ENCODE assay signal across 13 cellular contexts in genomic region chr1:147676306-147677085, GRCh38. TPM values are rescaled to one million over a fixed set of nuclear protein-coding genes. Genes with fewer than 3 reads are reported as not detected.
A peak's percentile ranks its signal among the peaks of the same experiment; 100 is the strongest.
DNase-seq lines count a peak whose midpoint lies in the region; ATAC-seq and TF ChIP-seq lines count a peak whose summit lies in the region.
"Had no signal": no experiment of that assay in that cellular context is flagged by ENCODE, and none has a peak within 500 bp of the region (broad histone marks: within the 10 kb centered on the region; RNA-seq: fewer than 3 reads in every experiment).

No MANE protein-coding gene starts in this region.

- BruUV-seq in MCF 10A (replicated peaks; lab: Mats Ljungman, UMichigan) = no TSS peak

- no peaks in the 10 kb centered on the region for H3K36me3 ChIP-seq in breast epithelium
- no peaks in the 10 kb centered on the region for H3K36me3 ChIP-seq in prostate gland
- no peaks in the 10 kb centered on the region for H3K36me3 ChIP-seq in heart left ventricle
- H3K36me3 ChIP-seq: thyroid gland had no signal

- CTCF ChIA-PET in MCF 10A (lab: Yijun Ruan, JAX) (interaction anchor here (0.6 to 1.8 kb wide), 7 partner anchors 13 to 227 kb away, joined by 3 to 7 read pairs (median 4); no protein-coding TSS in a partner anchor), WTC11 (lab: Charles Lee) (interaction anchor here (0.6 kb wide), 1 partner anchor 11 kb away, joined by 3 read pairs; no protein-coding TSS in a partner anchor)

- H3K9me3 Mint-ChIP-seq in MCF 10A (ENCODE audit: unreplicated experiment) (peaks cover 12% of the 10 kb centered on the region), WTC11 (peaks cover 35% of the 10 kb centered on the region), type B pancreatic cell (no peaks in the 10 kb centered on the region)

- peak overlapping the region in 1 of 2 donors; percentile 32 for H3K27ac ChIP-seq in breast epithelium
- H3K27ac ChIP-seq in foreskin keratinocyte = peak overlapping the region; percentile 5
- H3K27ac ChIP-seq in prostate gland = no peak overlapping the region
- H3K27ac ChIP-seq in heart left ventricle = no peak overlapping the region
- H3K27ac ChIP-seq: thyroid gland had no signal

- no peaks in the 10 kb centered on the region for H3K27me3 ChIP-seq in breast epithelium
- H3K27me3 ChIP-seq in foreskin keratinocyte = no peaks in the 10 kb centered on the region
- H3K27me3 ChIP-seq in prostate gland (replicated peaks; ENCODE audit: insufficient read depth) = no peaks in the 10 kb centered on the region
- H3K27me3 ChIP-seq in heart left ventricle = no peaks in the 10 kb centered on the region
- H3K27me3 ChIP-seq: thyroid gland had no signal

- H3K36me3 Mint-ChIP-seq in MCF 10A (ENCODE audit: insufficient read depth, unreplicated experiment) (no peaks in the 10 kb centered on the region), WTC11 (peaks cover 27% of the 10 kb centered on the region), type B pancreatic cell (no peaks in the 10 kb centered on the region)

- H3K4me3 ChIP-seq in breast epithelium (no peak overlapping the region), prostate gland (no peak overlapping the region), heart left ventricle (no peak overlapping the region)
- H3K4me3 ChIP-seq: thyroid gland had no signal

- H3K4me1 Mint-ChIP-seq in MCF 10A (ENCODE audit: insufficient read depth, unreplicated experiment) (peaks cover 20% of the 10 kb centered on the region), WTC11 (peaks cover 14% of the 10 kb centered on the region), type B pancreatic cell (ENCODE audit: unreplicated experiment) (peaks cover 18% of the 10 kb centered on the region)

- 37% methylated on average over 4 of the region's 4 CpGs for WGBS in prostate gland
- 49 to 67% (median 55%) methylated on average over 4 of the region's 4 CpGs for WGBS in heart left ventricle, 4 donors

- intact Hi-C loops in MCF 10A (cut with micrococcal nuclease) = no loop called here
- intact Hi-C loops in breast epithelium (cut with DNase I; ENCODE audit: low total_unique reads) = no loop called here
- intact Hi-C loops in prostate gland (cut with DNase I) = no loop called here
- intact Hi-C loops in heart left ventricle (cut with DNase I) = no loop called here

- H3K27me3 Mint-ChIP-seq in MCF 10A (ENCODE audit: insufficient read depth, unreplicated experiment) (no peaks in the 10 kb centered on the region), WTC11 (ENCODE audit: low read depth) (peaks cover 4% of the 10 kb centered on the region; the same call in 1 of the 2 replicates), type B pancreatic cell (peaks cover 3% of the 10 kb centered on the region)

- H3K4me3 Mint-ChIP-seq in MCF 10A (ENCODE audit: unreplicated experiment) = no peak overlapping the region
- no peak overlapping the region for H3K4me3 Mint-ChIP-seq in WTC11
- no peak overlapping the region for H3K4me3 Mint-ChIP-seq in type B pancreatic cell
- H3K4me3 Mint-ChIP-seq: activated CD8-positive, alpha-beta T cell treated with anti-CD3 and anti-CD28 coated beads for 36 hours had no signal

- H3K4me1 ChIP-seq in breast epithelium (no peaks in the 10 kb centered on the region), foreskin keratinocyte (peaks cover 14% of the 10 kb centered on the region), prostate gland (replicated peaks) (no peaks in the 10 kb centered on the region), heart left ventricle (no peaks in the 10 kb centered on the region)
- H3K4me1 ChIP-seq: thyroid gland had no signal

- TF ChIP-seq POLR2A in breast epithelium (IDR thresholded peaks at IDR 0.05) (no peak), prostate gland (IDR thresholded peaks at IDR 0.05) (no peak), heart left ventricle (IDR thresholded peaks at IDR 0.05) (no peak)

- POLR2A ChIA-PET in MCF 10A (lab: Yijun Ruan, JAX) (interaction anchor here (1.5 kb wide), 1 partner anchor 11 kb away, joined by 3 read pairs; no protein-coding TSS in a partner anchor), WTC11 (lab: Charles Lee) (no interaction called here)

- H3K9me3 ChIP-seq in breast epithelium = peaks cover 7 to 11% of the 10 kb centered on the region in 2 donors
- H3K9me3 ChIP-seq in prostate gland = no peaks in the 10 kb centered on the region
- H3K9me3 ChIP-seq in heart left ventricle = peaks cover 0 to 17% (median 6%) of the 10 kb centered on the region in 12 donors
- H3K9me3 ChIP-seq: thyroid gland had no signal

- H3K27ac Mint-ChIP-seq in MCF 10A (ENCODE audit: low read depth, unreplicated experiment) = peak overlapping the region; percentile 52
- H3K27ac Mint-ChIP-seq in WTC11 = no peak overlapping the region
- H3K27ac Mint-ChIP-seq in type B pancreatic cell = peak overlapping the region; percentile 3
- H3K27ac Mint-ChIP-seq: activated CD8-positive, alpha-beta T cell treated with anti-CD3 and anti-CD28 coated beads for 36 hours had no signal

- TF ChIP-seq CTCF in MCF 10A (IDR thresholded peaks at IDR 0.05; ENCODE audit: unreplicated experiment) (no peak), breast epithelium (IDR thresholded peaks at IDR 0.05) (no peak), WTC11 (IDR thresholded peaks at IDR 0.05) (no peak), foreskin keratinocyte (conservative IDR thresholded peaks at IDR 0.05) (no peak), type B pancreatic cell (conservative IDR thresholded peaks at IDR 0.05) (no peak), prostate gland (IDR thresholded peaks at IDR 0.05) (no peak), heart left ventricle (IDR thresholded peaks at IDR 0.05) (no peak)

- ATAC-seq in WTC11 (peak; percentile 30; the same call in 1 of the 2 replicates), foreskin keratinocyte (peak; percentile 90), HG02885 (IDR thresholded peaks at IDR 0.05; ENCODE audit: poor library complexity, unreplicated experiment) (no peak), heart left ventricle (no peak)
- ATAC-seq: activated CD8-positive, alpha-beta T cell treated with anti-CD3 and anti-CD28 coated beads for 36 hours; right cardiac atrium had no signal

- DNase-seq in MCF 10A (ENCODE audit: unreplicated experiment) (peak; percentile 72), breast epithelium (ENCODE audit: low spot score in 2 of 2) (no peak), WTC11 (ENCODE audit: low spot score) (no peak), foreskin keratinocyte (peak; percentile 43 to 65), type B pancreatic cell (ENCODE audit: extremely low spot score, unreplicated experiment) (no peak), prostate gland (ENCODE audit: low spot score) (no peak), heart left ventricle (no peak)
- DNase-seq: activated CD8-positive, alpha-beta T cell treated with anti-CD3 and anti-CD28 coated beads for 36 hours; activated naive CD4-positive, alpha-beta T cell; NCI-H2029; right cardiac atrium; thyroid gland had no signal

TF ChIP-seq in WTC11, 78 proteins besides CTCF, POLR2A, EP300 and RAD21 (continues in another document):
- TF ChIP-seq AR (CRISPR knock-in tag; IDR thresholded peaks at IDR 0.05) (no peak), ZBTB21 (CRISPR knock-in tag; IDR thresholded peaks at IDR 0.05; ENCODE audit: borderline replicate concordance) (no peak), SP1 (CRISPR knock-in tag; conservative IDR thresholded peaks at IDR 0.05) (no peak), ETV6 (CRISPR knock-in tag; IDR thresholded peaks at IDR 0.05) (no peak), ZNF121 (CRISPR knock-in tag; IDR thresholded peaks at IDR 0.05) (no peak), ELF4 (CRISPR knock-in tag; IDR thresholded peaks at IDR 0.05; ENCODE audit: low read depth) (no peak), ZNF425 (CRISPR knock-in tag; conservative IDR thresholded peaks at IDR 0.05) (no peak)

RNA-seq across cellular contexts. Expression of gene ACP6, which starts 6.2 kb away (rescaled TPM):
- 40.5 and 54.1 TPM in 2 replicates for total RNA-seq in MCF 10A (2022)
- total RNA-seq in breast epithelium = 10 to 100 TPM in 2 of 3 donors, 1 to 10 TPM in 1; 5.1 to 19.7 (median 18.9) TPM
- total RNA-seq in WTC11 (2021) = 31.5 to 35.6 TPM (median 33.3 TPM) in 3 replicates
- total RNA-seq in foreskin keratinocyte = 8.7 and 9.5 TPM in 2 replicates
- polyA plus RNA-seq in foreskin keratinocyte = 10.7 and 14.8 TPM in 2 replicates
- total RNA-seq in type B pancreatic cell (ENCODE audit: low replicate concordance) = 24.4 and 28.8 TPM in 2 replicates
- total RNA-seq in prostate gland = 10 to 100 TPM; 20.2 to 22.0 TPM
- 10 to 100 TPM in 8 of 9 donors, 1 to 10 TPM in 1; 9.0 to 27.8 (median 14.7) TPM for total RNA-seq in heart left ventricle
- polyA plus RNA-seq in heart left ventricle = 1 to 10 TPM; 4.0 to 9.3 TPM

Comparison
In these comparisons a context has a peak if more than half of its experiments do, and no peak if none do; other contexts are left out.
1. DNase-seq: peak in MCF 10A (single experiment) and foreskin keratinocyte (2 of 2); none in breast epithelium (0 of 2), WTC11 (single experiment), type B pancreatic cell (single experiment), prostate gland (single experiment) and heart left ventricle (0 of 5).
2. ATAC-seq: peak in WTC11 (single experiment) and foreskin keratinocyte (single experiment); none in HG02885 (single experiment) and heart left ventricle (0 of 4).